ENCODE assay signal across 9 cellular contexts in genomic region chr22:26673485-26673884, GRCh38. TPM values are rescaled to one million over a fixed set of nuclear protein-coding genes. Genes with fewer than 3 reads are reported as not detected.
DNase-seq lines count a peak whose midpoint lies in the region; ATAC-seq and TF ChIP-seq lines count a peak whose summit lies in the region.
"Had no signal": no experiment of that assay in that cellular context is flagged by ENCODE, and none has a peak within 500 bp of the region (broad histone marks: within the 10 kb centered on the region; RNA-seq: fewer than 3 reads in every experiment).

No MANE protein-coding gene starts in this region.

- H3K4me3 ChIP-seq in AG04450 (ENCODE audit: low read depth, low read length) (peak overlapping the region; percentile 95), subcutaneous abdominal adipose tissue (ENCODE audit: low read depth in 1 of 5, low read length in 5 of 5) (peak overlapping the region; percentile 72 to 95 (median 87))

- H3K4me1 ChIP-seq in subcutaneous abdominal adipose tissue (ENCODE audit: control insufficient read depth in 5 of 5, insufficient read depth in 5 of 5, low read length in 5 of 5): peaks cover 9 to 40% (median 29%) of the 10 kb centered on the region in 5 donors

- peak overlapping the region; percentile 100 for H3K27ac ChIP-seq in AG04450 (ENCODE audit: low read depth, low read length)
- peak overlapping the region; percentile 89 for H3K27ac ChIP-seq in adipose tissue (ENCODE audit: low read depth, low read length)
- H3K27ac ChIP-seq in subcutaneous abdominal adipose tissue (ENCODE audit: low read depth, low read length): peak overlapping the region; percentile 98

- H3K9ac ChIP-seq in subcutaneous abdominal adipose tissue (ENCODE audit: low read length in 5 of 5): peak overlapping the region; percentile 87 to 98 (median 95)

- TF ChIP-seq CTCF in AG04450 (IDR thresholded peaks at IDR 0.05; ENCODE audit: low read depth, low read length) (no peak), omental fat pad (IDR thresholded peaks at IDR 0.05) (no peak)

- H3K36me3 ChIP-seq in subcutaneous abdominal adipose tissue (ENCODE audit: control insufficient read depth in 5 of 5, insufficient read depth in 5 of 5, low read length in 5 of 5): no peaks in the 10 kb centered on the region

- ATAC-seq in omental fat pad (ENCODE audit: low FRiP score): no peak
- no peak for ATAC-seq in HG02970 (IDR thresholded peaks at IDR 0.05; ENCODE audit: low FRiP score, unreplicated experiment)

- H3K9me3 ChIP-seq in AG04450 (ENCODE audit: control insufficient read depth, insufficient read depth, low read length): peaks cover 3% of the 10 kb centered on the region; the same call in 1 of the 2 replicates
- H3K9me3 ChIP-seq in subcutaneous abdominal adipose tissue (ENCODE audit: control insufficient read depth in 5 of 5, low read length in 5 of 5): no peaks in the 10 kb centered on the region

- 14 to 36% (median 23%) methylated on average over 4 of the region's 4 CpGs for WGBS in adipose tissue, 3 donors

- POLR2A ChIA-PET in AG04450 (lab: Yijun Ruan, JAX): interaction anchor here (1.0 to 1.5 kb wide), 2 partner anchors 36 to 38 kb away, joined by 4 read pairs; no protein-coding TSS in a partner anchor

- H3K27me3 ChIP-seq in AG04450 (ENCODE audit: control insufficient read depth, insufficient read depth, low read length) (no peaks in the 10 kb centered on the region), subcutaneous abdominal adipose tissue (ENCODE audit: control insufficient read depth in 5 of 5, insufficient read depth in 4 of 5, low read length in 5 of 5) (no peaks in the 10 kb centered on the region)

- CTCF ChIA-PET in AG04450 (lab: Charles Lee): interaction anchor here (0.6 to 3.1 kb wide), 14 partner anchors 8 to 1307 kb away, joined by 3 to 15 read pairs (median 5); no protein-coding TSS in a partner anchor

- DNase-seq in AG04450 (ENCODE audit: low read depth, low spot score): no peak
- DNase-seq in LoVo (ENCODE audit: low spot score): peak; percentile 25
- peak; percentile 35 for DNase-seq in kidney tubule cell (ENCODE audit: low spot score)
- no peak for DNase-seq in omental fat pad (ENCODE audit: low spot score)
- DNase-seq in cerebellar nuclear complex (lab: John Stamatoyannopoulos, UW): no peak

RNA-seq across cellular contexts. Expression of gene MIAT, which starts 16.1 kb away (rescaled TPM):
- polyA plus RNA-seq in AG04450 (2011; rRNA removed): 7.8 and 9.4 TPM in 2 replicates
- 16.9 and 19.0 TPM in 2 replicates for polyA minus RNA-seq in AG04450 (2011; rRNA and poly(A)+ RNA removed)
- polyA plus RNA-seq in adipose tissue: 1 to 10 TPM in 1 of 3 donors, under 1 TPM in 2; 0.11 to 1.1 (median 0.29) TPM
- total RNA-seq in omental fat pad: 1 to 10 TPM; 2.0 to 3.0 (median 2.4) TPM

RNA-seq across cellular contexts. Expression of gene CRYBA4, which starts 51.7 kb away (rescaled TPM):
- polyA plus RNA-seq in AG04450 (2011; rRNA removed) (not detected in 2 replicates), adipose tissue (not detected)
- not detected in 2 replicates for polyA minus RNA-seq in AG04450 (2011; rRNA and poly(A)+ RNA removed)
- total RNA-seq in omental fat pad: not detected
- total RNA-seq: left cardiac atrium had no signal

RNA-seq across cellular contexts. Expression of gene CRYBB1, which starts 55.7 kb away (rescaled TPM):
- polyA plus RNA-seq in AG04450 (2011; rRNA removed) (not detected in 2 replicates), adipose tissue (1 to 10 TPM in 2 of 3 donors, under 1 TPM in 1; 0.20 to 5.2 (median 1.4) TPM)
- not detected in 2 replicates for polyA minus RNA-seq in AG04450 (2011; rRNA and poly(A)+ RNA removed)
- total RNA-seq in omental fat pad: 1 to 10 TPM in 3 of 4 donors, under 1 TPM in 1; 0.96 to 2.2 (median 1.9) TPM

Comparison
In these comparisons a context has a peak if more than half of its experiments do, and no peak if none do; other contexts are left out.
1. DNase-seq: peak in LoVo (single experiment) and kidney tubule cell (single experiment); none in AG04450 (single experiment), omental fat pad (single experiment) and cerebellar nuclear complex (0 of 2).
2. Peak in every context shown above with its lines, with median percentiles within 50 percentile points of each other: H3K27ac ChIP-seq.